9 cellular contexts compared by ENCODE assay signal in genomic region chr10:74924251-74924954, GRCh38.
DNase-seq lines count a peak whose midpoint lies in the region; ATAC-seq and TF ChIP-seq lines count a peak whose summit lies in the region.
"Had no signal": no experiment of that assay in that cellular context is flagged by ENCODE, and none has a peak within 500 bp of the region (broad histone marks: within the 10 kb centered on the region; RNA-seq: fewer than 3 reads in every experiment).

No MANE protein-coding gene starts in this region.

- WGBS in stomach, 5 donors = 21 to 40% (median 33%) methylated on average over 5 of the region's 5 CpGs

- CTCF ChIA-PET in HEK293T (lab: Yijun Ruan, JAX) = no interaction called here
- CTCF ChIA-PET in CD4-positive, alpha-beta T cell (lab: Charles Lee) = interaction anchor here (1.4 kb wide), 1 partner anchor 16 kb away, joined by 4 read pairs; no protein-coding TSS in a partner anchor

- peaks cover 33% of the 10 kb centered on the region for H3K79me2 ChIP-seq in MM.1S (ENCODE audit: low read length)

- H3K9me2 ChIP-seq in MM.1S (replicated peaks; ENCODE audit: insufficient read depth, low read length) = no peaks in the 10 kb centered on the region

- H3K4me1 ChIP-seq in ascending aorta (peaks cover 6 to 37% of the 10 kb centered on the region in 2 donors), right atrium auricular region (peaks cover 0 to 76% of the 10 kb centered on the region in 2 donors), stomach (peaks cover 52 to 84% (median 79%) of the 10 kb centered on the region in 4 donors), MM.1S (ENCODE audit: low read length) (peaks cover 6% of the 10 kb centered on the region)

- no peak for TF ChIP-seq POLR2A in stomach (IDR thresholded peaks at IDR 0.05)

- H3K9me3 ChIP-seq in ascending aorta (no peaks in the 10 kb centered on the region), right atrium auricular region (peaks cover 0 to 7% of the 10 kb centered on the region in 2 donors), stomach (peaks cover 0 to 3% (median 1%) of the 10 kb centered on the region in 4 donors), MM.1S (replicated peaks; ENCODE audit: insufficient read depth, low read length) (no peaks in the 10 kb centered on the region)
- H3K9me3 ChIP-seq in CD4-positive, alpha-beta T cell (ENCODE audit: control insufficient read depth, low read length) = peaks cover 3% of the 10 kb centered on the region

- H3K36me3 ChIP-seq in ascending aorta (no peaks in the 10 kb centered on the region), right atrium auricular region (no peaks in the 10 kb centered on the region), stomach (no peaks in the 10 kb centered on the region), MM.1S (replicated peaks; ENCODE audit: insufficient read depth, low read length) (no peaks in the 10 kb centered on the region)

- POLR2A ChIA-PET in HEK293T (lab: Yijun Ruan, JAX) = no interaction called here
- POLR2A ChIA-PET in CD4-positive, alpha-beta T cell (lab: Charles Lee) = no interaction called here

- H2AFZ ChIP-seq in MM.1S (ENCODE audit: low read length) = no peak overlapping the region

- TF ChIP-seq CTCF in ascending aorta (IDR thresholded peaks at IDR 0.05) (no peak), right atrium auricular region (IDR thresholded peaks at IDR 0.05) (no peak), stomach (IDR thresholded peaks at IDR 0.05) (no peak), MM.1S (IDR thresholded peaks at IDR 0.05; ENCODE audit: low read length) (no peak)
- no peak for TF ChIP-seq CTCF in CD4-positive, alpha-beta T cell (IDR thresholded peaks at IDR 0.05)

- DNase-seq in HEK293T (ENCODE audit: extremely low spot score) (no peak), ascending aorta (ENCODE audit: low spot score in 2 of 2) (no peak), right atrium auricular region (ENCODE audit: low spot score) (no peak), stomach (no peak), GOT3 (lab: John Stamatoyannopoulos, UW) (no peak), MM.1S (no peak)
- DNase-seq in CD4-positive, alpha-beta T cell = no peak
- DNase-seq: activated T-cell treated with anti-CD3 and anti-CD28 coated beads, Interleukin-2, amount 50 U/mL, for 1 hour had no signal

- H3K4me1 Mint-ChIP-seq in CD4-positive, alpha-beta T cell (ENCODE audit: low read depth) = peaks cover 66% of the 10 kb centered on the region

- H4K20me1 ChIP-seq in MM.1S (ENCODE audit: insufficient read depth, low read length) = no peaks in the 10 kb centered on the region

- H3K27ac Mint-ChIP-seq in CD4-positive, alpha-beta T cell = no peak overlapping the region

- H3K4me3 ChIP-seq in ascending aorta (peak overlapping the region; percentile 11 to 23), right atrium auricular region (no peak overlapping the region), stomach (no peak overlapping the region), MM.1S (ENCODE audit: low read length) (no peak overlapping the region)

- H3K9ac ChIP-seq in MM.1S (ENCODE audit: low read length) = no peak overlapping the region

- intact Hi-C loops in ascending aorta (cut with DNase I) (loop anchor here (2.0 kb wide), 1 partner anchor 100 kb away; no protein-coding TSS in a partner anchor), stomach (cut with DNase I; ENCODE audit: low total_unique reads) (no loop called here)
- intact Hi-C loops in CD4-positive, alpha-beta T cell (cut with DNase I, micrococcal nuclease) = no loop called here

- no peaks in the 10 kb centered on the region for H3K27me3 Mint-ChIP-seq in CD4-positive, alpha-beta T cell

- H3K27me3 ChIP-seq in ascending aorta (no peaks in the 10 kb centered on the region), right atrium auricular region (no peaks in the 10 kb centered on the region), stomach (no peaks in the 10 kb centered on the region), MM.1S (replicated peaks; ENCODE audit: insufficient read depth, low read length) (no peaks in the 10 kb centered on the region)
- H3K27me3 ChIP-seq in CD4-positive, alpha-beta T cell (ENCODE audit: control insufficient read depth, insufficient read depth, low read length) = no peaks in the 10 kb centered on the region

- H3K36me3 Mint-ChIP-seq in CD4-positive, alpha-beta T cell (ENCODE audit: low read depth) = peaks cover 17% of the 10 kb centered on the region

- H3K9me3 Mint-ChIP-seq in CD4-positive, alpha-beta T cell = no peaks in the 10 kb centered on the region

- TF ChIP-seq EP300 in stomach (IDR thresholded peaks at IDR 0.05) = no peak

- H3K4me2 ChIP-seq in MM.1S (ENCODE audit: low read depth, low read length) = no peak overlapping the region

- H3F3A ChIP-seq in MM.1S (ENCODE audit: insufficient read depth, low read length) = no peaks in the 10 kb centered on the region

- no peak for ATAC-seq in GM18909 (IDR thresholded peaks at IDR 0.05; ENCODE audit: poor library complexity, unreplicated experiment)
- no peak for ATAC-seq in CD4-positive, alpha-beta T cell (ENCODE audit: poor library complexity)

- peak overlapping the region; percentile 67 to 78 for H3K27ac ChIP-seq in ascending aorta
- H3K27ac ChIP-seq in right atrium auricular region = peak overlapping the region; percentile 57 to 87
- H3K27ac ChIP-seq in stomach = peak overlapping the region; percentile 55 to 87 (median 80)
- H3K27ac ChIP-seq in MM.1S (ENCODE audit: low read length) = no peak overlapping the region
- no peak overlapping the region for H3K27ac ChIP-seq in CD4-positive, alpha-beta T cell (ENCODE audit: low read depth, low read length)

- H3K4me3 Mint-ChIP-seq in CD4-positive, alpha-beta T cell = no peak overlapping the region

TF ChIP-seq in HEK293T, 16 proteins besides CTCF, POLR2A, EP300 and RAD21:
- no peak for TF ChIP-seq NFRKB (IDR thresholded peaks at IDR 0.05)
- TF ChIP-seq HDGF (IDR thresholded peaks at IDR 0.05; ENCODE audit: borderline replicate concordance) = no peak
- TF ChIP-seq SUZ12 (IDR thresholded peaks at IDR 0.05) = no peak
- no peak for TF ChIP-seq ARNT (IDR thresholded peaks at IDR 0.05)
- no peak for TF ChIP-seq ELF4 (IDR thresholded peaks at IDR 0.05)
- TF ChIP-seq LEF1 (IDR thresholded peaks at IDR 0.05; ENCODE audit: borderline replicate concordance) = no peak
- no peak for TF ChIP-seq FOXM1 (IDR thresholded peaks at IDR 0.05; ENCODE audit: borderline replicate concordance)
- TF ChIP-seq CTBP1 (IDR thresholded peaks at IDR 0.05; ENCODE audit: borderline replicate concordance) = no peak
- no peak for TF ChIP-seq BHLHE40 (IDR thresholded peaks at IDR 0.05; ENCODE audit: borderline replicate concordance)
- no peak for TF ChIP-seq L3MBTL2 (conservative IDR thresholded peaks at IDR 0.05)
- no peak for TF ChIP-seq FOXA1 (IDR thresholded peaks at IDR 0.05)
- 0 out of 2 replicates have a peak, but pooled peaks have one; percentile 10 for TF ChIP-seq ZNF384 (IDR thresholded peaks at IDR 0.05)
- no peak for TF ChIP-seq FOXK2 (IDR thresholded peaks at IDR 0.05)
- peak; percentile 81 for TF ChIP-seq PKNOX1 (IDR thresholded peaks at IDR 0.05)
- no peak for TF ChIP-seq TARDBP (IDR thresholded peaks at IDR 0.05)
- TF ChIP-seq SP1 (IDR thresholded peaks at IDR 0.05) = no peak

Comparison
In these comparisons a context has a peak if more than half of its experiments do, and no peak if none do; other contexts are left out.
1. H3K27ac ChIP-seq: peak in ascending aorta (2 of 2), right atrium auricular region (2 of 2) and stomach (5 of 5); none in MM.1S (single experiment) and CD4-positive, alpha-beta T cell (single experiment).
2. H3K4me3 ChIP-seq: peak in ascending aorta (2 of 2); none in right atrium auricular region (0 of 2), stomach (0 of 4) and MM.1S (single experiment).